13 cellular contexts compared by ENCODE assay signal in the genomic region with DNA sequence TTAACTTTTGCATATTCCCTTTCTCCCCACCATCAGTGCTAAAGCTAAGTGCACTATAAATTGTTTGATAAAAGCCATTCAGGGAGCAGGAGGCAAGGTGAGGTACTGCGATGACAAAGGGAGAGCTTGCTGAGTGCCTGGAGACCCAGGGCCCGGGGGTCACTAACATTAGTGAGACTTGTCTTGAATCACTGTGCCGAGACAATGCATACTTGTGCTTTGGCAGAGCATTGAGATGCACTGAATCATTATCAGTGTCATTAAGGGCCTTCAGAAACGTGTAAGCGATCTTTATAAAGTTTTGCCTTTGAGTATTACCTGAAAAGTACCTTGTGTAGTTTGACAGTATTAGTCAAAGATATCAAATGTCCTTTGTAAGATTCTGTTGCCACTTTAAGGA. TPM values are rescaled to one million over a fixed set of nuclear protein-coding genes. Genes with fewer than 3 reads are reported as not detected.
DNase-seq lines count a peak whose midpoint lies in the region; ATAC-seq and TF ChIP-seq lines count a peak whose summit lies in the region.
"Had no signal": no experiment of that assay in that cellular context is flagged by ENCODE, and none has a peak within 500 bp of the region (broad histone marks: within the 10 kb centered on the region; RNA-seq: fewer than 3 reads in every experiment).

No MANE protein-coding gene starts in this region.

- H3K27me3 ChIP-seq in kidney epithelial cell (ENCODE audit: control insufficient read depth, insufficient read depth, low read length) (no peaks in the 10 kb centered on the region), spleen (replicated peaks in 1 of 7) (no peaks in the 10 kb centered on the region)
- H3K27me3 ChIP-seq: SJSA1 had no signal

- peak overlapping the region; percentile 61 to 86 (median 85) for H3K27ac Mint-ChIP-seq in IgD-negative memory B cell
- H3K27ac Mint-ChIP-seq in brain: peak overlapping the region in 4 of 5 experiments; percentile 33 to 77 (median 64)
- H3K27ac Mint-ChIP-seq in stimulated activated naive B cell treated with anti-CD40 and anti-IgM and Interleukin-4, amounts not matched to agents 10 μg/mL and 1 μg/mL and 100 μg/mL, for 72 hours: peak overlapping the region; percentile 87
- H3K27ac Mint-ChIP-seq: CD8-positive, alpha-beta T cell had no signal

- no peak for TF ChIP-seq POLR2A in spleen (IDR thresholded peaks at IDR 0.05)

- H3K4me1 Mint-ChIP-seq in IgD-negative memory B cell (peaks cover 57 to 67% (median 66%) of the 10 kb centered on the region in 3 donors), brain (peaks cover 17% of the 10 kb centered on the region)
- H3K4me1 Mint-ChIP-seq in stimulated activated naive B cell treated with anti-CD40 and anti-IgM and Interleukin-4, amounts not matched to agents 10 μg/mL and 1 μg/mL and 100 μg/mL, for 72 hours: peaks cover 50 to 93% of the 10 kb centered on the region in 2 donors

- peaks cover 9 to 79% (median 33%) of the 10 kb centered on the region in 6 donors for H3K4me1 ChIP-seq in spleen

- H3K27me3 Mint-ChIP-seq in IgD-negative memory B cell (no peaks in the 10 kb centered on the region), brain (no peaks in the 10 kb centered on the region)
- no peaks in the 10 kb centered on the region for H3K27me3 Mint-ChIP-seq in stimulated activated naive B cell treated with anti-CD40 and anti-IgM and Interleukin-4, amounts not matched to agents 10 μg/mL and 1 μg/mL and 100 μg/mL, for 72 hours

- intact Hi-C loops in spleen (cut with DNase I; ENCODE audit: low total_unique reads): no loop called here

- ATAC-seq in stimulated activated naive B cell treated with anti-CD40 and anti-IgM and Interleukin-4, amounts not matched to agents 10 μg/mL and 1 μg/mL and 100 μg/mL, for 72 hours (replicated peaks): no peak
- ATAC-seq in HG03108 (IDR thresholded peaks at IDR 0.05; ENCODE audit: unreplicated experiment) (no peak), GM21619 (IDR thresholded peaks at IDR 0.05; ENCODE audit: unreplicated experiment) (no peak)
- ATAC-seq: CD8-positive, alpha-beta T cell; K562 had no signal

- H3K36me3 ChIP-seq in kidney epithelial cell (ENCODE audit: control insufficient read depth, insufficient read depth, low read length) (no peaks in the 10 kb centered on the region), spleen (peaks cover 0 to 13% (median 0%) of the 10 kb centered on the region in 6 donors)
- H3K36me3 ChIP-seq: SJSA1 had no signal

- H3K27ac ChIP-seq in spleen: peak overlapping the region in 3 of 8 donors; percentile 77 to 89 (median 78)
- H3K27ac ChIP-seq: SJSA1, VCaP had no signal

- H3K4me3 Mint-ChIP-seq in IgD-negative memory B cell (peak overlapping the region in 3 of 4 donors; percentile 51 to 83 (median 61)), brain (peak overlapping the region in 2 of 5 experiments; percentile 14 to 65)
- H3K4me3 Mint-ChIP-seq in stimulated activated naive B cell treated with anti-CD40 and anti-IgM and Interleukin-4, amounts not matched to agents 10 μg/mL and 1 μg/mL and 100 μg/mL, for 72 hours: no peak overlapping the region
- H3K4me3 Mint-ChIP-seq: CD8-positive, alpha-beta T cell had no signal

- H3K36me3 Mint-ChIP-seq in IgD-negative memory B cell (peaks cover 8% of the 10 kb centered on the region), brain (no peaks in the 10 kb centered on the region)
- peaks cover 58 to 87% of the 10 kb centered on the region in 2 donors for H3K36me3 Mint-ChIP-seq in stimulated activated naive B cell treated with anti-CD40 and anti-IgM and Interleukin-4, amounts not matched to agents 10 μg/mL and 1 μg/mL and 100 μg/mL, for 72 hours

- 77 to 95% (median 86%) methylated on average over 5 of the region's 5 CpGs for WGBS in spleen, 5 donors

- DNase-seq in kidney epithelial cell (ENCODE audit: low read depth): peak; percentile 28
- DNase-seq in stimulated activated naive B cell treated with anti-CD40 and anti-IgM and Interleukin-4, amounts not matched to agents 10 μg/mL and 1 μg/mL and 100 μg/mL, for 72 hours: no peak
- DNase-seq in spleen: no peak
- DNase-seq: activated naive CD4-positive, alpha-beta T cell treated with anti-CD3 and anti-CD28 coated beads, Interleukin-2, amount 50 U/mL, for 16 hours; CD8-positive, alpha-beta T cell; NCI-H1694 had no signal

- peaks cover 0 to 6% (median 0%) of the 10 kb centered on the region in 8 donors for H3K9me3 ChIP-seq in spleen
- H3K9me3 ChIP-seq: SJSA1 had no signal

- peaks cover 0 to 13% (median 4%) of the 10 kb centered on the region in 3 donors for H3K9me3 Mint-ChIP-seq in IgD-negative memory B cell
- no peaks in the 10 kb centered on the region for H3K9me3 Mint-ChIP-seq in brain
- H3K9me3 Mint-ChIP-seq in stimulated activated naive B cell treated with anti-CD40 and anti-IgM and Interleukin-4, amounts not matched to agents 10 μg/mL and 1 μg/mL and 100 μg/mL, for 72 hours: peaks cover 15 to 18% of the 10 kb centered on the region in 2 donors

- H3K4me3 ChIP-seq in kidney epithelial cell (ENCODE audit: low read depth, low read length) (no peak overlapping the region), spleen (no peak overlapping the region)
- H3K4me3 ChIP-seq: K562, SJSA1 had no signal

- TF ChIP-seq CTCF in brain (conservative IDR thresholded peaks at IDR 0.05): no peak
- no peak for TF ChIP-seq CTCF in kidney epithelial cell (IDR thresholded peaks at IDR 0.05; ENCODE audit: insufficient read depth, low read length, poor library complexity, severe bottlenecking)
- no peak for TF ChIP-seq CTCF in spleen (IDR thresholded peaks at IDR 0.05 in 8 of 11, conservative IDR thresholded peaks at IDR 0.05 in 3 of 11)

RNA-seq across cellular contexts. Expression of a gene that starts 34.5 kb away (rescaled TPM):
- polyA plus RNA-seq in IgD-negative memory B cell (42.5 TPM), brain (ENCODE audit: insufficient read depth, low read depth, low replicate concordance) (45.4 TPM), spleen (10 to 100 TPM; 11.9 to 27.9 (median 21.5) TPM)
- total RNA-seq in kidney epithelial cell (55.2 and 62.2 TPM in 2 replicates), spleen (100 to 1,000 TPM in 6 of 7 donors, 10 to 100 TPM in 1; 98.7 to 167 (median 146) TPM)

Comparison
In these comparisons a context has a peak if more than half of its experiments do, and no peak if none do; other contexts are left out.
1. H3K4me3 Mint-ChIP-seq: peak in IgD-negative memory B cell (3 of 4); none in stimulated activated naive B cell treated with anti-CD40 and anti-IgM and Interleukin-4, amounts not matched to agents 10 μg/mL and 1 μg/mL and 100 μg/mL, for 72 hours (0 of 2).
2. Peak in every context shown above with its lines, with median percentiles within 50 percentile points of each other: H3K27ac Mint-ChIP-seq.